ENCODE assay signal across 9 cellular contexts in genomic region chr1:109687641-109688499, GRCh38. TPM values are rescaled to one million over a fixed set of nuclear protein-coding genes. Genes with fewer than 3 reads are reported as not detected.
DNase-seq lines count a peak whose midpoint lies in the region; ATAC-seq and TF ChIP-seq lines count a peak whose summit lies in the region.
"Had no signal": no experiment of that assay in that cellular context is flagged by ENCODE, and none has a peak within 500 bp of the region (broad histone marks: within the 10 kb centered on the region; RNA-seq: fewer than 3 reads in every experiment).

Gene GSTM1 (plus strand): TSS chr1:109687817. CDS start chr1:109687874, 57 bp downstream.

- peak within 1 kb of the TSS; percentile 59 for H2AFZ ChIP-seq in osteoblast (ENCODE audit: low read length)

- in situ Hi-C loops in GM13976 (cut with MboI; ENCODE audit: low sequenced_read_pairs, unreplicated experiment), result no loop called here

- no peaks in the 10 kb centered on the region for H3K27me3 ChIP-seq in osteoblast (ENCODE audit: insufficient read depth, low read length)

- H3K27ac ChIP-seq in osteoblast (ENCODE audit: low read depth, low read length), result peak within 1 kb of the TSS; percentile 33
- H3K27ac ChIP-seq: thoracic aorta had no signal

- H4K20me1 ChIP-seq in osteoblast (ENCODE audit: insufficient read depth, low read length), result no peaks in the 10 kb centered on the region

- TF ChIP-seq CTCF in osteoblast (IDR thresholded peaks at IDR 0.05; ENCODE audit: extremely low read depth, low read depth, low read length) (peak; percentile 18), GM13976 (IDR thresholded peaks at IDR 0.05; ENCODE audit: borderline replicate concordance, control extremely low read depth, extremely low read depth, insufficient read depth, missing control alignments) (no peak)

- no peaks in the 10 kb centered on the region for H3K9me3 ChIP-seq in osteoblast (ENCODE audit: low read depth, low read length)
- H3K9me3 ChIP-seq: thoracic aorta had no signal

- ATAC-seq in GM19452 (IDR thresholded peaks at IDR 0.05; ENCODE audit: unreplicated experiment), result peak; percentile 94

- peak within 1 kb of the TSS; percentile 76 for H3K4me2 ChIP-seq in osteoblast (ENCODE audit: insufficient read depth, low read length)

- no peaks in the 10 kb centered on the region for H3K4me1 ChIP-seq in osteoblast (ENCODE audit: insufficient read depth, low read length)

- no peaks in the 10 kb centered on the region for H3K36me3 ChIP-seq in osteoblast (ENCODE audit: insufficient read depth, low read length)
- H3K36me3 ChIP-seq: thoracic aorta had no signal

- peak; percentile 90 for DNase-seq in DMS 273 (lab: John Stamatoyannopoulos, UW; ENCODE audit: unreplicated experiment)
- peak; percentile 41 to 48 for DNase-seq in Kasumi-1 (lab: John Stamatoyannopoulos, UW)
- DNase-seq in cerebellum (ENCODE audit: low spot score), result peak; percentile 25
- no peak for DNase-seq in osteoblast (ENCODE audit: insufficient read length, low spot score, missing footprints)
- no peak for DNase-seq in GM13976 (ENCODE audit: low spot score)
- DNase-seq in NCI-H1105 treated with DMSO at 0.1 percent for 48 hours (lab: John Stamatoyannopoulos, UW), result no peak
- DNase-seq in NCI-H526 (lab: John Stamatoyannopoulos, UW), result no peak

- H3K4me3 ChIP-seq in osteoblast (ENCODE audit: insufficient read depth, low read length), result peak within 1 kb of the TSS; percentile 61
- H3K4me3 ChIP-seq: thoracic aorta had no signal

- H3K79me2 ChIP-seq in osteoblast (ENCODE audit: insufficient read depth, low read length), result no peaks in the 10 kb centered on the region

RNA-seq across cellular contexts. Expression of gene GSTM1, which starts in this region (rescaled TPM):
- total RNA-seq in cerebellum (5.1 TPM), osteoblast (not detected in 2 replicates)
- total RNA-seq: thoracic aorta had no signal

Comparison
In these comparisons a context has a peak if more than half of its experiments do, and no peak if none do; other contexts are left out.
1. DNase-seq: peak in DMS 273 (single experiment), Kasumi-1 (2 of 2) and cerebellum (single experiment); none in osteoblast (single experiment), GM13976 (single experiment), NCI-H1105 treated with DMSO at 0.1 percent for 48 hours (single experiment) and NCI-H526 (0 of 2).